ENCODE assay signal across 8 cellular contexts in the genomic region with DNA sequence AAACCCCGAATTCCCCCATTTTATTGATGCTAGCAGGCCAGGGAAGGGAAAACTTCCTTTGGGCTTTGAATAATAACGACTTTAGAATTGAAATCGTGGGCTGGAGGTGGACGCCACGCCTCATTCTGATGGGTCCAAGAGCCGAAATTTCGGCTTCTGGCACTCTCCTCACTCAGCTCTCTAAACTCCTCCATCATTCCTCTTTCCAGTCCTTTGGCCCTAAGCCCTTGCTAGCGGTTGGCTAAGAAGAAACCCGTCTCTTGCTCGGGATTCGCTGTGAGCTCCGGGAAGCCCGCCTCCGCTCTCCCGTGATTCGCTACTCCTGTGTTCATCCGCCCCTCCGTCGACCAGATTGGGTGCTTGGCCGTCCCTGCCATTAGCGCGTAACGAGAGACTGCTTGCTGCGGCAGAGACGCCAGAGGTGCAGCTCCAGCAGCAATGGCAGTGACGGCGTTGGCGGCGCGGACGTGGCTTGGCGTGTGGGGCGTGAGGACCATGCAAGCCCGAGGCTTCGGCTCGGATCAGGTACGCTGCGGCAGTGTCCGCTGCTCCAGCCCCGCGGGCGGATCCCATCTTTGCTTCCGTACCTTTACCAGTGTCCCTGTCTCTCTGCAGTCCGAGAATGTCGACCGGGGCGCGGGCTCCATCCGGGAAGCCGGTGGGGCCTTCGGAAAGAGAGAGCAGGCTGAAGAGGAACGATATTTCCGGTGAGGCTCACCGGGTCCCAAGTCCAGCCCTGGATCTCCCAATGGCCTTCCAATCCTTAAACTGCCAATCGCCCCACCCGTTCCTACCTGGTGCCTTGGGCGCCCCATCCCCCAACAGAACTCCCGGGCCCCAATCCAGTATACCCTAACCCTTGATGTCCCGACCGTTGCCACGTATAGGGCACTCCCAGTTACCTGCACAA. TPM values are rescaled to one million over a fixed set of nuclear protein-coding genes. Genes with fewer than 3 reads are reported as not detected.
DNase-seq lines count a peak whose midpoint lies in the region; ATAC-seq and TF ChIP-seq lines count a peak whose summit lies in the region.

A gene (plus strand): TSS at position 379 of the 910 bp plus-strand sequence. CDS start 60 bp downstream, at position 439.

- peak; percentile 95 for ATAC-seq in naive thymus-derived CD8-positive, alpha-beta T cell

- DNase-seq in EL (peak; percentile 98), H4 (ENCODE audit: low spot score) (peak; percentile 96), LNCaP clone FGC (ENCODE audit: low read depth) (peak; percentile 96), RPMI8226 (peak; percentile 99), fibroblast of mammary gland (ENCODE audit: low read depth) (peak; percentile 98)
- DNase-seq in activated T-helper 1 cell treated with anti-CD3 and anti-CD28 coated beads, Interleukin-2, amount 50 U/mL, for 16 hours (ENCODE audit: low read depth in 1 of 2, low spot score in 1 of 2), result peak; percentile 87 to 89
- DNase-seq in naive thymus-derived CD8-positive, alpha-beta T cell, result peak; percentile 84 to 97 (median 94)
- peak; percentile 86 to 95 (median 93) for DNase-seq in stimulated activated naive CD4-positive, alpha-beta T cell (lab: John Stamatoyannopoulos, UW)

- H3K9me3 Mint-ChIP-seq in naive thymus-derived CD8-positive, alpha-beta T cell, result no peaks in the 10 kb centered on the region

- H3K27me3 Mint-ChIP-seq in naive thymus-derived CD8-positive, alpha-beta T cell, result no peaks in the 10 kb centered on the region

- peaks cover 2 to 10% (median 5%) of the 10 kb centered on the region in 3 donors for H3K36me3 Mint-ChIP-seq in naive thymus-derived CD8-positive, alpha-beta T cell

- peak within 1 kb of the TSS in 1 of 10 donors; percentile 29 for H3K4me3 Mint-ChIP-seq in naive thymus-derived CD8-positive, alpha-beta T cell

- H3K4me3 ChIP-seq in LNCaP clone FGC (ENCODE audit: low read depth, low read length) (peak within 1 kb of the TSS; percentile 97), fibroblast of mammary gland (ENCODE audit: control insufficient read depth, low read depth, low read length) (peak within 1 kb of the TSS; percentile 98)

- no peak within 1 kb of the TSS for H3K27ac Mint-ChIP-seq in naive thymus-derived CD8-positive, alpha-beta T cell

- no peak for TF ChIP-seq CTCF in LNCaP clone FGC (IDR thresholded peaks at IDR 0.05; ENCODE audit: control insufficient read depth, extremely low read depth, insufficient read depth)
- no peak for TF ChIP-seq CTCF in fibroblast of mammary gland (conservative IDR thresholded peaks at IDR 0.05; ENCODE audit: control insufficient read depth, insufficient read depth, low read depth, low read length)

- H3K4me1 Mint-ChIP-seq in naive thymus-derived CD8-positive, alpha-beta T cell, result peaks cover 8 to 28% (median 18%) of the 10 kb centered on the region in 4 donors

- POLR2A ChIA-PET in naive thymus-derived CD8-positive, alpha-beta T cell (lab: Charles Lee), result interaction anchor here (0.5 to 9.4 kb wide), 19 partner anchors 10 to 1053 kb away, joined by 3 to 183 read pairs (median 4); a partner anchor contains a TSS

RNA-seq across cellular contexts. Expression of the gene that starts here (rescaled TPM):
- 297 and 318 TPM in 2 replicates for total RNA-seq in H4 (2014; rRNA removed; shearing (Covaris generic))
- total RNA-seq in naive thymus-derived CD8-positive, alpha-beta T cell, result 100 to 1,000 TPM; 113 to 120 TPM
- polyA plus RNA-seq in naive thymus-derived CD8-positive, alpha-beta T cell, result 100 to 1,000 TPM; 468 to 666 (median 606) TPM

Comparison
In these comparisons a context has a peak if more than half of its experiments do, and no peak if none do; other contexts are left out.
1. Peak in every context shown above with its lines: DNase-seq, ATAC-seq and H3K4me3 ChIP-seq.